Comparison of ENCODE assay signal across 1 cellular context in genomic region chr10:42665181-42665979, GRCh38.
TF ChIP-seq lines count a peak whose summit lies in the region.
"Not testable (repeated sequence)": the region's sequence is repeated elsewhere in the genome, so short reads cannot be mapped to it uniquely, and the experiment has no call there.

No MANE protein-coding gene starts in this region.

TF ChIP-seq in HepG2, 621 proteins besides CTCF, POLR2A, EP300 and RAD21 (continued from another document and continues in another):
- TF ChIP-seq ZBTB40, FOXP1, NONO, NR2F6 (IDR thresholded peaks at IDR 0.05): not testable (repeated sequence)
- 0 out of 2 replicates have a peak, but pooled peaks have one; percentile 28 for TF ChIP-seq ZBTB40 (CRISPR knock-in tag; IDR thresholded peaks at IDR 0.05)
- TF ChIP-seq, protein P1, sequence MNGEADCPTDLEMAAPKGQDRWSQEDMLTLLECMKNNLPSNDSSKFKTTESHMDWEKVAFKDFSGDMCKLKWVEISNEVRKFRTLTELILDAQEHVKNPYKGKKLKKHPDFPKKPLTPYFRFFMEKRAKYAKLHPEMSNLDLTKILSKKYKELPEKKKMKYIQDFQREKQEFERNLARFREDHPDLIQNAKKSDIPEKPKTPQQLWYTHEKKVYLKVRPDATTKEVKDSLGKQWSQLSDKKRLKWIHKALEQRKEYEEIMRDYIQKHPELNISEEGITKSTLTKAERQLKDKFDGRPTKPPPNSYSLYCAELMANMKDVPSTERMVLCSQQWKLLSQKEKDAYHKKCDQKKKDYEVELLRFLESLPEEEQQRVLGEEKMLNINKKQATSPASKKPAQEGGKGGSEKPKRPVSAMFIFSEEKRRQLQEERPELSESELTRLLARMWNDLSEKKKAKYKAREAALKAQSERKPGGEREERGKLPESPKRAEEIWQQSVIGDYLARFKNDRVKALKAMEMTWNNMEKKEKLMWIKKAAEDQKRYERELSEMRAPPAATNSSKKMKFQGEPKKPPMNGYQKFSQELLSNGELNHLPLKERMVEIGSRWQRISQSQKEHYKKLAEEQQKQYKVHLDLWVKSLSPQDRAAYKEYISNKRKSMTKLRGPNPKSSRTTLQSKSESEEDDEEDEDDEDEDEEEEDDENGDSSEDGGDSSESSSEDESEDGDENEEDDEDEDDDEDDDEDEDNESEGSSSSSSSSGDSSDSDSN (CRISPR knock-in tag; IDR thresholded peaks at IDR 0.05): 0 out of 2 replicates have a peak, but pooled peaks have one; percentile 32
- 0 out of 2 replicates have a peak, but pooled peaks have one; percentile 24 for TF ChIP-seq FOXP1 (CRISPR knock-in tag; IDR thresholded peaks at IDR 0.05)
- TF ChIP-seq NONO (CRISPR knock-in tag; conservative IDR thresholded peaks at IDR 0.05): peak; percentile 64; the same call in 1 of the 2 replicates
- TF ChIP-seq, protein P2, sequence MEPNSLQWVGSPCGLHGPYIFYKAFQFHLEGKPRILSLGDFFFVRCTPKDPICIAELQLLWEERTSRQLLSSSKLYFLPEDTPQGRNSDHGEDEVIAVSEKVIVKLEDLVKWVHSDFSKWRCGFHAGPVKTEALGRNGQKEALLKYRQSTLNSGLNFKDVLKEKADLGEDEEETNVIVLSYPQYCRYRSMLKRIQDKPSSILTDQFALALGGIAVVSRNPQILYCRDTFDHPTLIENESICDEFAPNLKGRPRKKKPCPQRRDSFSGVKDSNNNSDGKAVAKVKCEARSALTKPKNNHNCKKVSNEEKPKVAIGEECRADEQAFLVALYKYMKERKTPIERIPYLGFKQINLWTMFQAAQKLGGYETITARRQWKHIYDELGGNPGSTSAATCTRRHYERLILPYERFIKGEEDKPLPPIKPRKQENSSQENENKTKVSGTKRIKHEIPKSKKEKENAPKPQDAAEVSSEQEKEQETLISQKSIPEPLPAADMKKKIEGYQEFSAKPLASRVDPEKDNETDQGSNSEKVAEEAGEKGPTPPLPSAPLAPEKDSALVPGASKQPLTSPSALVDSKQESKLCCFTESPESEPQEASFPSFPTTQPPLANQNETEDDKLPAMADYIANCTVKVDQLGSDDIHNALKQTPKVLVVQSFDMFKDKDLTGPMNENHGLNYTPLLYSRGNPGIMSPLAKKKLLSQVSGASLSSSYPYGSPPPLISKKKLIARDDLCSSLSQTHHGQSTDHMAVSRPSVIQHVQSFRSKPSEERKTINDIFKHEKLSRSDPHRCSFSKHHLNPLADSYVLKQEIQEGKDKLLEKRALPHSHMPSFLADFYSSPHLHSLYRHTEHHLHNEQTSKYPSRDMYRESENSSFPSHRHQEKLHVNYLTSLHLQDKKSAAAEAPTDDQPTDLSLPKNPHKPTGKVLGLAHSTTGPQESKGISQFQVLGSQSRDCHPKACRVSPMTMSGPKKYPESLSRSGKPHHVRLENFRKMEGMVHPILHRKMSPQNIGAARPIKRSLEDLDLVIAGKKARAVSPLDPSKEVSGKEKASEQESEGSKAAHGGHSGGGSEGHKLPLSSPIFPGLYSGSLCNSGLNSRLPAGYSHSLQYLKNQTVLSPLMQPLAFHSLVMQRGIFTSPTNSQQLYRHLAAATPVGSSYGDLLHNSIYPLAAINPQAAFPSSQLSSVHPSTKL (CRISPR knock-in tag; IDR thresholded peaks at IDR 0.05): peak; percentile 81
- TF ChIP-seq GFI1 (CRISPR knock-in tag; IDR thresholded peaks at IDR 0.05; ENCODE audit: borderline replicate concordance): peak; percentile 61; the same call in 1 of the 2 replicates
- peak; percentile 38; the same call in 1 of the 2 replicates for TF ChIP-seq SOX5 (CRISPR knock-in tag; IDR thresholded peaks at IDR 0.05; ENCODE audit: borderline replicate concordance)
- peak; percentile 70 for TF ChIP-seq ELF1 (CRISPR knock-in tag; IDR thresholded peaks at IDR 0.05)
- TF ChIP-seq SKI (IDR thresholded peaks at IDR 0.05; ENCODE audit: partially characterized antibody): peak; percentile 57
- 0 out of 2 replicates have a peak, but pooled peaks have one; percentile 16 for TF ChIP-seq KDM1A (CRISPR knock-in tag; IDR thresholded peaks at IDR 0.05)
- TF ChIP-seq, protein P3, sequence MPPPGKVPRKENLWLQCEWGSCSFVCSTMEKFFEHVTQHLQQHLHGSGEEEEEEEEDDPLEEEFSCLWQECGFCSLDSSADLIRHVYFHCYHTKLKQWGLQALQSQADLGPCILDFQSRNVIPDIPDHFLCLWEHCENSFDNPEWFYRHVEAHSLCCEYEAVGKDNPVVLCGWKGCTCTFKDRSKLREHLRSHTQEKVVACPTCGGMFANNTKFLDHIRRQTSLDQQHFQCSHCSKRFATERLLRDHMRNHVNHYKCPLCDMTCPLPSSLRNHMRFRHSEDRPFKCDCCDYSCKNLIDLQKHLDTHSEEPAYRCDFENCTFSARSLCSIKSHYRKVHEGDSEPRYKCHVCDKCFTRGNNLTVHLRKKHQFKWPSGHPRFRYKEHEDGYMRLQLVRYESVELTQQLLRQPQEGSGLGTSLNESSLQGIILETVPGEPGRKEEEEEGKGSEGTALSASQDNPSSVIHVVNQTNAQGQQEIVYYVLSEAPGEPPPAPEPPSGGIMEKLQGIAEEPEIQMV (CRISPR knock-in tag; IDR thresholded peaks at IDR 0.05; ENCODE audit: low read depth): peak; percentile 77; the same call in 1 of the 2 replicates
- 0 out of 2 replicates have a peak, but pooled peaks have one; percentile 54 for TF ChIP-seq ZNF333 (CRISPR knock-in tag; IDR thresholded peaks at IDR 0.05; ENCODE audit: borderline replicate concordance)
- peak; percentile 81; the same call in 1 of the 2 replicates for TF ChIP-seq ZBTB7B (CRISPR knock-in tag; IDR thresholded peaks at IDR 0.05)
- TF ChIP-seq ZNF543 (CRISPR knock-in tag; IDR thresholded peaks at IDR 0.05): peak; percentile 47; the same call in 1 of the 2 replicates
- TF ChIP-seq, protein P4, sequence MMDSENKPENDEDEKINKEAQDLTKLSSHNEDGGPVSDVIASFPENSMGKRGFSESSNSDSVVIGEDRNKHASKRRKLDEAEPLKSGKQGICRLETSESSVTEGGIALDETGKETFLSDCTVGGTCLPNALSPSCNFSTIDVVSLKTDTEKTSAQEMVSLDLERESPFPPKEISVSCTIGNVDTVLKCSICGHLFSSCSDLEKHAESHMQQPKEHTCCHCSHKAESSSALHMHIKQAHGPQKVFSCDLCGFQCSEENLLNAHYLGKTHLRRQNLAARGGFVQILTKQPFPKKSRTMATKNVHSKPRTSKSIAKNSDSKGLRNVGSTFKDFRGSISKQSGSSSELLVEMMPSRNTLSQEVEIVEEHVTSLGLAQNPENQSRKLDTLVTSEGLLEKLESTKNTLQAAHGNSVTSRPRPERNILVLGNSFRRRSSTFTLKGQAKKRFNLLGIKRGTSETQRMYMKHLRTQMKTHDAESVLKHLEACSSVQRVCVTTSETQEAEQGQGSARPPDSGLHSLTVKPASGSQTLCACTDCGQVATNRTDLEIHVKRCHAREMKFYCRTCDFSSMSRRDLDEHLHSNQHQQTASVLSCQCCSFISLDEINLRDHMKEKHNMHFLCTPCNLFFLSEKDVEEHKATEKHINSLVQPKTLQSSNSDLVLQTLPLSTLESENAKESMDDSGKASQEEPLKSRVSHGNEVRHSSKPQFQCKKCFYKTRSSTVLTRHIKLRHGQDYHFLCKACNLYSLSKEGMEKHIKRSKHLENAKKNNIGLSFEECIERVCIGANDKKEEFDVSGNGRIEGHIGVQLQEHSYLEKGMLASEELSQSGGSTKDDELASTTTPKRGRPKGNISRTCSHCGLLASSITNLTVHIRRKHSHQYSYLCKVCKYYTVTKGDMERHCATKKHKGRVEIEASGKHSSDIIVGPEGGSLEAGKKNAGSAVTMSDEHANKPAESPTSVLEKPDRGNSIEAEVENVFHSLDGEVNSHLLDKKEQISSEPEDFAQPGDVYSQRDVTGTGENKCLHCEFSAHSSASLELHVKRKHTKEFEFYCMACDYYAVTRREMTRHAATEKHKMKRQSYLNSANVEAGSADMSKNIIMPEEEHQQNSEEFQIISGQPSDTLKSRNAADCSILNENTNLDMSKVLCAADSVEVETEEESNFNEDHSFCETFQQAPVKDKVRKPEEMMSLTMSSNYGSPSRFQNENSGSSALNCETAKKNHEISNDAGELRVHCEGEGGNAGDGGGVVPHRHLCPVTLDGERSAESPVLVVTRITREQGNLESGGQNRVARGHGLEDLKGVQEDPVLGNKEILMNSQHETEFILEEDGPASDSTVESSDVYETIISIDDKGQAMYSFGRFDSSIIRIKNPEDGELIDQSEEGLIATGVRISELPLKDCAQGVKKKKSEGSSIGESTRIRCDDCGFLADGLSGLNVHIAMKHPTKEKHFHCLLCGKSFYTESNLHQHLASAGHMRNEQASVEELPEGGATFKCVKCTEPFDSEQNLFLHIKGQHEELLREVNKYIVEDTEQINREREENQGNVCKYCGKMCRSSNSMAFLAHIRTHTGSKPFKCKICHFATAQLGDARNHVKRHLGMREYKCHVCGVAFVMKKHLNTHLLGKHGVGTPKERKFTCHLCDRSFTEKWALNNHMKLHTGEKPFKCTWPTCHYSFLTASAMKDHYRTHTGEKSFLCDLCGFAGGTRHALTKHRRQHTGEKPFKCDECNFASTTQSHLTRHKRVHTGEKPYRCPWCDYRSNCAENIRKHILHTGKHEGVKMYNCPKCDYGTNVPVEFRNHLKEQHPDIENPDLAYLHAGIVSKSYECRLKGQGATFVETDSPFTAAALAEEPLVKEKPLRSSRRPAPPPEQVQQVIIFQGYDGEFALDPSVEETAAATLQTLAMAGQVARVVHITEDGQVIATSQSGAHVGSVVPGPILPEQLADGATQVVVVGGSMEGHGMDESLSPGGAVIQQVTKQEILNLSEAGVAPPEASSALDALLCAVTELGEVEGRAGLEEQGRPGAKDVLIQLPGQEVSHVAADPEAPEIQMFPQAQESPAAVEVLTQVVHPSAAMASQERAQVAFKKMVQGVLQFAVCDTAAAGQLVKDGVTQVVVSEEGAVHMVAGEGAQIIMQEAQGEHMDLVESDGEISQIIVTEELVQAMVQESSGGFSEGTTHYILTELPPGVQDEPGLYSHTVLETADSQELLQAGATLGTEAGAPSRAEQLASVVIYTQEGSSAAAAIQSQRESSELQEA (CRISPR knock-in tag; IDR thresholded peaks at IDR 0.05; ENCODE audit: not compliant biosample characterization): peak; percentile 36
- peak; percentile 7; the same call in 1 of the 2 replicates for TF ChIP-seq NR2F6 (CRISPR knock-in tag; IDR thresholded peaks at IDR 0.05)
- peak; percentile 48; the same call in 1 of the 2 replicates for TF ChIP-seq ZNF777 (CRISPR knock-in tag; IDR thresholded peaks at IDR 0.05)
- TF ChIP-seq KAT8 (CRISPR knock-in tag; IDR thresholded peaks at IDR 0.05): peak; percentile 50; the same call in 1 of the 2 replicates
